Comparison of ENCODE assay signal across 1 cellular context in genomic region chr2:95325590-95326432, GRCh38.
A peak's percentile ranks its signal among the peaks of the same experiment; 100 is the strongest.
TF ChIP-seq lines count a peak whose summit lies in the region.

No MANE protein-coding gene starts in this region.

TF ChIP-seq in HepG2, 621 proteins besides CTCF, POLR2A, EP300 and RAD21 (continued from another document):
- TF ChIP-seq NBN (conservative IDR thresholded peaks at IDR 0.05) = 0 out of 2 replicates have a peak, but pooled peaks have one; percentile 34
- TF ChIP-seq THAP11 (CRISPR knock-in tag; IDR thresholded peaks at IDR 0.05) = no peak
- TF ChIP-seq REPIN1 (CRISPR knock-in tag; IDR thresholded peaks at IDR 0.05; ENCODE audit: borderline replicate concordance, low read depth) = no peak
- TF ChIP-seq HOXD1 (CRISPR knock-in tag; IDR thresholded peaks at IDR 0.05) = no peak
- TF ChIP-seq, protein P1, sequence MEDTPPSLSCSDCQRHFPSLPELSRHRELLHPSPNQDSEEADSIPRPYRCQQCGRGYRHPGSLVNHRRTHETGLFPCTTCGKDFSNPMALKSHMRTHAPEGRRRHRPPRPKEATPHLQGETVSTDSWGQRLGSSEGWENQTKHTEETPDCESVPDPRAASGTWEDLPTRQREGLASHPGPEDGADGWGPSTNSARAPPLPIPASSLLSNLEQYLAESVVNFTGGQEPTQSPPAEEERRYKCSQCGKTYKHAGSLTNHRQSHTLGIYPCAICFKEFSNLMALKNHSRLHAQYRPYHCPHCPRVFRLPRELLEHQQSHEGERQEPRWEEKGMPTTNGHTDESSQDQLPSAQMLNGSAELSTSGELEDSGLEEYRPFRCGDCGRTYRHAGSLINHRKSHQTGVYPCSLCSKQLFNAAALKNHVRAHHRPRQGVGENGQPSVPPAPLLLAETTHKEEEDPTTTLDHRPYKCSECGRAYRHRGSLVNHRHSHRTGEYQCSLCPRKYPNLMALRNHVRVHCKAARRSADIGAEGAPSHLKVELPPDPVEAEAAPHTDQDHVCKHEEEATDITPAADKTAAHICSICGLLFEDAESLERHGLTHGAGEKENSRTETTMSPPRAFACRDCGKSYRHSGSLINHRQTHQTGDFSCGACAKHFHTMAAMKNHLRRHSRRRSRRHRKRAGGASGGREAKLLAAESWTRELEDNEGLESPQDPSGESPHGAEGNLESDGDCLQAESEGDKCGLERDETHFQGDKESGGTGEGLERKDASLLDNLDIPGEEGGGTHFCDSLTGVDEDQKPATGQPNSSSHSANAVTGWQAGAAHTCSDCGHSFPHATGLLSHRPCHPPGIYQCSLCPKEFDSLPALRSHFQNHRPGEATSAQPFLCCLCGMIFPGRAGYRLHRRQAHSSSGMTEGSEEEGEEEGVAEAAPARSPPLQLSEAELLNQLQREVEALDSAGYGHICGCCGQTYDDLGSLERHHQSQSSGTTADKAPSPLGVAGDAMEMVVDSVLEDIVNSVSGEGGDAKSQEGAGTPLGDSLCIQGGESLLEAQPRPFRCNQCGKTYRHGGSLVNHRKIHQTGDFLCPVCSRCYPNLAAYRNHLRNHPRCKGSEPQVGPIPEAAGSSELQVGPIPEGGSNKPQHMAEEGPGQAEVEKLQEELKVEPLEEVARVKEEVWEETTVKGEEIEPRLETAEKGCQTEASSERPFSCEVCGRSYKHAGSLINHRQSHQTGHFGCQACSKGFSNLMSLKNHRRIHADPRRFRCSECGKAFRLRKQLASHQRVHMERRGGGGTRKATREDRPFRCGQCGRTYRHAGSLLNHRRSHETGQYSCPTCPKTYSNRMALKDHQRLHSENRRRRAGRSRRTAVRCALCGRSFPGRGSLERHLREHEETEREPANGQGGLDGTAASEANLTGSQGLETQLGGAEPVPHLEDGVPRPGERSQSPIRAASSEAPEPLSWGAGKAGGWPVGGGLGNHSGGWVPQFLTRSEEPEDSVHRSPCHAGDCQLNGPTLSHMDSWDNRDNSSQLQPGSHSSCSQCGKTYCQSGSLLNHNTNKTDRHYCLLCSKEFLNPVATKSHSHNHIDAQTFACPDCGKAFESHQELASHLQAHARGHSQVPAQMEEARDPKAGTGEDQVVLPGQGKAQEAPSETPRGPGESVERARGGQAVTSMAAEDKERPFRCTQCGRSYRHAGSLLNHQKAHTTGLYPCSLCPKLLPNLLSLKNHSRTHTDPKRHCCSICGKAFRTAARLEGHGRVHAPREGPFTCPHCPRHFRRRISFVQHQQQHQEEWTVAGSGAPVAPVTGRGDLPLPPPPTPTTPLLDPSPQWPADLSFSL (CRISPR knock-in tag; IDR thresholded peaks at IDR 0.05) = 0 out of 2 replicates have a peak, but pooled peaks have one; percentile 42
- no peak for TF ChIP-seq BHLHE40 (IDR thresholded peaks at IDR 0.05; ENCODE audit: low read length)
- peak; percentile 5; the same call in 1 of the 2 replicates for TF ChIP-seq CREB1 (IDR thresholded peaks at IDR 0.05)
- TF ChIP-seq CREB1 (CRISPR knock-in tag; IDR thresholded peaks at IDR 0.05) = no peak
- peak; percentile 79 for TF ChIP-seq ZNF207 (IDR thresholded peaks at IDR 0.05; ENCODE audit: borderline replicate concordance)
- TF ChIP-seq ISL2 (CRISPR knock-in tag; IDR thresholded peaks at IDR 0.05) = no peak
- TF ChIP-seq, protein P2, sequence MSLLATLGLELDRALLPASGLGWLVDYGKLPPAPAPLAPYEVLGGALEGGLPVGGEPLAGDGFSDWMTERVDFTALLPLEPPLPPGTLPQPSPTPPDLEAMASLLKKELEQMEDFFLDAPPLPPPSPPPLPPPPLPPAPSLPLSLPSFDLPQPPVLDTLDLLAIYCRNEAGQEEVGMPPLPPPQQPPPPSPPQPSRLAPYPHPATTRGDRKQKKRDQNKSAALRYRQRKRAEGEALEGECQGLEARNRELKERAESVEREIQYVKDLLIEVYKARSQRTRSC (CRISPR knock-in tag; IDR thresholded peaks at IDR 0.05; ENCODE audit: low read depth) = no peak
- peak; percentile 46; the same call in 1 of the 2 replicates for TF ChIP-seq LCORL (IDR thresholded peaks at IDR 0.05)
- TF ChIP-seq LCORL (CRISPR knock-in tag; IDR thresholded peaks at IDR 0.05) = no peak
- no peak for TF ChIP-seq ZBTB46 (CRISPR knock-in tag; IDR thresholded peaks at IDR 0.05; ENCODE audit: borderline replicate concordance)
- no peak for TF ChIP-seq ZNF781 (CRISPR knock-in tag; IDR thresholded peaks at IDR 0.05; ENCODE audit: borderline replicate concordance, not compliant biosample characterization)
- peak; percentile 27; the same call in 1 of the 2 replicates for TF ChIP-seq ATM (IDR thresholded peaks at IDR 0.05; ENCODE audit: borderline replicate concordance)
- peak; percentile 61; the same call in 1 of the 2 replicates for TF ChIP-seq PLRG1 (conservative IDR thresholded peaks at IDR 0.05)
- TF ChIP-seq HHEX (CRISPR knock-in tag; IDR thresholded peaks at IDR 0.05) = no peak
- TF ChIP-seq TRIM22 (IDR thresholded peaks at IDR 0.05) = peak; percentile 39; the same call in 1 of the 2 replicates
- TF ChIP-seq ZNF33A (CRISPR knock-in tag; IDR thresholded peaks at IDR 0.05; ENCODE audit: borderline replicate concordance) = no peak
- no peak for TF ChIP-seq ATAD3A (CRISPR knock-in tag; IDR thresholded peaks at IDR 0.05)
- TF ChIP-seq, protein P3, sequence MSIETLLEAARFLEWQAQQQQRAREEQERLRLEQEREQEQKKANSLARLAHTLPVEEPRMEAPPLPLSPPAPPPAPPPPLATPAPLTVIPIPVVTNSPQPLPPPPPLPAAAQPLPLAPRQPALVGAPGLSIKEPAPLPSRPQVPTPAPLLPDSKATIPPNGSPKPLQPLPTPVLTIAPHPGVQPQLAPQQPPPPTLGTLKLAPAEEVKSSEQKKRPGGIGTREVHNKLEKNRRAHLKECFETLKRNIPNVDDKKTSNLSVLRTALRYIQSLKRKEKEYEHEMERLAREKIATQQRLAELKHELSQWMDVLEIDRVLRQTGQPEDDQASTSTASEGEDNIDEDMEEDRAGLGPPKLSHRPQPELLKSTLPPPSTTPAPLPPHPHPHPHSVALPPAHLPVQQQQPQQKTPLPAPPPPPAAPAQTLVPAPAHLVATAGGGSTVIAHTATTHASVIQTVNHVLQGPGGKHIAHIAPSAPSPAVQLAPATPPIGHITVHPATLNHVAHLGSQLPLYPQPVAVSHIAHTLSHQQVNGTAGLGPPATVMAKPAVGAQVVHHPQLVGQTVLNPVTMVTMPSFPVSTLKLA (IDR thresholded peaks at IDR 0.05) = peak; percentile 99
- peak; percentile 40; the same call in 1 of the 2 replicates for TF ChIP-seq FOXK2 (IDR thresholded peaks at IDR 0.05)
- peak; percentile 17; the same call in 1 of the 2 replicates for TF ChIP-seq ARNT (IDR thresholded peaks at IDR 0.05)
- TF ChIP-seq FOXP1 (IDR thresholded peaks at IDR 0.05) = peak; percentile 6; the same call in 1 of the 2 replicates
- no peak for TF ChIP-seq FOXP1 (CRISPR knock-in tag; IDR thresholded peaks at IDR 0.05)
- peak; percentile 77 for TF ChIP-seq ZNF282 (IDR thresholded peaks at IDR 0.05; ENCODE audit: partially characterized antibody)
- peak; percentile 78 for TF ChIP-seq PHB2 (IDR thresholded peaks at IDR 0.05; ENCODE audit: partially characterized antibody)
- peak; percentile 68; the same call in 1 of the 2 replicates for TF ChIP-seq NONO (IDR thresholded peaks at IDR 0.05)
- no peak for TF ChIP-seq NONO (CRISPR knock-in tag; conservative IDR thresholded peaks at IDR 0.05)
